ENCODE assay signal across 7 cellular contexts in the genomic region with DNA sequence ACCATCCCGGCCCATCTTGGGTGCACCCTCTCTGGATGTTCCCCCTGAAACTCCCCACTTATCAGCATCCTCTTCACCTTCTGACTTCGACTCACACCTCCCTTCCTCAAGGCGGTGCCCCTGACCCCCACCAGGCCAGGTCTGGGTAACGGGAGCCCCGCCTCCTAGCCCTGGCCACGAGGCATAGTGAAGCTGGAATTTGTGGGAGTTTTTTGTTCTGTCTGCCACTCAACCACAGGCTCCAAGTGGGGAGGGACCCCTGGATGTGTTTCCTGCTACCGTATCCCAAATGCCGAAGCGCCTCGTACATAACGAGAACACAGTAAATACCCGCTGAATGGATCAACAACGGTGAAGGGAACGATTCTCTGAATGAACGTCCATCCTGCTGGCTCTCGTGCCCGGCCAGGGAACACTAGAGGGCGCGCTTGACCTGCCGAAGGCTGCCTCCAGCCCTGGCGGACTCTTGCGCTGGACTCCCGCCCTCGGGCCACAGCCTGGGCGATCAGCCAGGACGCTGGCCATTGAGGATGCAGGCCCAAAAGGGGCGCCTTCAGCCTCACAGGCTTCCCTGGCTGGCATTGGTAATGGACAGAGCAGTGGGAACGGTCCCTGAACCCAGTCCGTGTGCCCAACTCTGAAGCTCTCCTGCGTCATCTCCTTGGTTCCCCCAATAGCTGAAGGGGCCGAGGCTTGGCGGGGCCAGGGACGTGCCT. TPM values are rescaled to one million over a fixed set of nuclear protein-coding genes. Genes with fewer than 3 reads are reported as not detected.
A peak's percentile ranks its signal among the peaks of the same experiment; 100 is the strongest.
DNase-seq lines count a peak whose midpoint lies in the region; FAIRE-seq and TF ChIP-seq lines count a peak whose summit lies in the region.

No MANE protein-coding gene starts in this region.

- H3K4me1 ChIP-seq in cardiac muscle cell (ENCODE audit: low read depth), result peaks cover 7% of the 10 kb centered on the region

- no peaks in the 10 kb centered on the region for H3K9me3 ChIP-seq in cardiac muscle cell (ENCODE audit: low read depth)

- H3K27me3 ChIP-seq in cardiac muscle cell, result no peaks in the 10 kb centered on the region

- peak; percentile 23 for FAIRE-seq in urothelium cell line (lab: Jason Lieb, UNC)

- H3K4me3 ChIP-seq in cardiac muscle cell, result no peak overlapping the region

- DNase-seq in HUDEP-2 (lab: John Stamatoyannopoulos, UW; ENCODE audit: unreplicated experiment in 76 of 76) (peak in 57 of 76 experiments; percentile 3 to 75 (median 32)), SK-N-DZ (ENCODE audit: low spot score) (peak; percentile 60), cardiac muscle cell (ENCODE audit: low read depth in 1 of 2, low spot score in 1 of 2) (peak; percentile 89 to 92), pons (ENCODE audit: low spot score) (peak; percentile 82), urothelium cell line (ENCODE audit: low spot score) (peak; percentile 83)
- peak; percentile 60 for DNase-seq in activated naive CD4-positive, alpha-beta T cell treated with anti-CD3 and anti-CD28 coated beads, Interleukin-2, amount 50 U/mL, for 16 hours

- H3K27ac ChIP-seq in cardiac muscle cell, result no peak overlapping the region

- no peaks in the 10 kb centered on the region for H3K36me3 ChIP-seq in cardiac muscle cell

- peak; percentile 85 for TF ChIP-seq CTCF in GM12874 (IDR thresholded peaks at IDR 0.05; ENCODE audit: insufficient read depth, low read depth, low read length)
- peak; percentile 97 for TF ChIP-seq CTCF in cardiac muscle cell (IDR thresholded peaks at IDR 0.05; ENCODE audit: low read depth, low read length)

RNA-seq across cellular contexts. Expression of gene PHYKPL, which starts 47.3 kb away (rescaled TPM):
- polyA plus RNA-seq in SK-N-DZ (2014; cell fraction: cytosol; rRNA removed), result 6.3 and 6.7 TPM in 2 replicates
- polyA plus RNA-seq in SK-N-DZ (2014; cell fraction: nucleus; rRNA removed), result 45.2 and 56.1 TPM in 2 replicates
- total RNA-seq in cardiac muscle cell, result 26.4 and 57.0 TPM in 2 replicates
- 58.7 and 75.2 TPM in 2 replicates for polyA plus RNA-seq in cardiac muscle cell

Comparison
In these comparisons a context has a peak if more than half of its experiments do, and no peak if none do; other contexts are left out.
1. DNase-seq: peak in every context shown above with its lines; median percentile 90 in cardiac muscle cell; 83 in urothelium cell line; 82 in pons; 60 in SK-N-DZ; 60 in activated naive CD4-positive, alpha-beta T cell treated with anti-CD3 and anti-CD28 coated beads, Interleukin-2, amount 50 U/mL, for 16 hours; 32 in HUDEP-2.